1 cellular context compared by ENCODE assay signal in genomic region chr7:128654080-128654479, GRCh38. TPM values are rescaled to one million over a fixed set of nuclear protein-coding genes. Genes with fewer than 3 reads are reported as not detected.
"Had no signal": no experiment of that assay in that cellular context is flagged by ENCODE, and none has a peak within 500 bp of the region (broad histone marks: within the 10 kb centered on the region; RNA-seq: fewer than 3 reads in every experiment).

No MANE protein-coding gene starts in this region.

RNA-seq across cellular contexts. Expression of gene GARIN1A, which starts 18.0 kb away (rescaled TPM):
- polyA plus RNA-seq: immature natural killer cell had no signal
